1 cellular context compared by ENCODE assay signal in the genomic region with DNA sequence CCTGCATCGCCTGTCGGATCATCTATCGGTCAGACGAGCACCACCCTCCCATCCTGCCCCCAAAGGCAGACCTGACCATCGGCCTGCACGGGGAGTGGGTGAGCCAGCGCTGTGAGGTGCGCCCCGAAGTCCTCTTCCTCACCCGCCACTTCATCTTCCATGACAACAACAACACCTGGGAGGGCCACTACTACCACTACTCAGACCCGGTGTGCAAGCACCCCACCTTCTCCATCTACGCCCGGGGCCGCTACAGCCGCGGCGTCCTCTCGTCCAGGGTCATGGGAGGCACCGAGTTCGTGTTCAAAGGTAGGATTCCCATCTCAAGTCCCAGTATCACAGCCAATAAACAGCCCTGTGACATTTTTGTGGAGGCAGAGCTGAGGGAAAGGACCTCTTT.
TF ChIP-seq lines count a peak whose summit lies in the region.

No MANE protein-coding gene starts in this region.

TF ChIP-seq in H1, 55 proteins besides CTCF, POLR2A, EP300 and RAD21:
- no peak for TF ChIP-seq BACH1 (IDR thresholded peaks at IDR 0.05; ENCODE audit: low read length)
- TF ChIP-seq BRCA1 (IDR thresholded peaks at IDR 0.05; ENCODE audit: low read depth, low read length): no peak
- no peak for TF ChIP-seq SIX5 (IDR thresholded peaks at IDR 0.05; ENCODE audit: low read depth, low read length)
